21 cellular contexts compared by ENCODE assay signal in genomic region chr19:19504754-19505668, GRCh38. TPM values are rescaled to one million over a fixed set of nuclear protein-coding genes. Genes with fewer than 3 reads are reported as not detected.
"Had no signal": no experiment of that assay in that cellular context is flagged by ENCODE, and none has a peak within 500 bp of the region (broad histone marks: within the 10 kb centered on the region; RNA-seq: fewer than 3 reads in every experiment).

No MANE protein-coding gene starts in this region.

- H3K4me1 ChIP-seq: colonic mucosa, gastrocnemius medialis, heart right ventricle, testis, upper lobe of right lung, vagina had no signal

- H3K4me1 Mint-ChIP-seq: stimulated activated naive B cell treated with anti-CD40 and anti-IgM and Interleukin-4, amounts not matched to agents 10 μg/mL and 1 μg/mL and 100 μg/mL, for 72 hours; stimulated activated naive CD8-positive, alpha-beta T cell treated with anti-CD3 and anti-CD28 coated beads, Interleukin-15, amount 100 ng/mL, for 72 hours had no signal

- DNase-seq: colonic mucosa; dorsolateral prefrontal cortex; effector CD8-positive, alpha-beta T cell; gastrocnemius medialis; heart right ventricle; hypothalamus; mammary epithelial cell; naive thymus-derived CD4-positive, alpha-beta T cell; nephron progenitor cell; stimulated activated CD4-positive, alpha-beta T cell treated with anti-CD3 and anti-CD28 coated beads, Interleukin-2, amount 100 ng/mL, for 24 hours; stimulated activated CD4-positive, alpha-beta T cell treated with anti-CD3 and anti-CD28 coated beads, Interleukin-4, amount 100 ng/mL, for 4 hours; stimulated activated naive B cell treated with anti-CD40 and anti-IgM and Interleukin-4, amounts not matched to agents 10 μg/mL and 1 μg/mL and 100 μg/mL, for 72 hours; stimulated activated naive CD8-positive, alpha-beta T cell treated with anti-CD3 and anti-CD28 coated beads, Interleukin-15, amount 100 ng/mL, for 72 hours; testis; upper lobe of right lung had no signal

- H3K9me3 Mint-ChIP-seq: naive thymus-derived CD4-positive, alpha-beta T cell; nephron progenitor cell; stimulated activated naive B cell treated with anti-CD40 and anti-IgM and Interleukin-4, amounts not matched to agents 10 μg/mL and 1 μg/mL and 100 μg/mL, for 72 hours; stimulated activated naive CD8-positive, alpha-beta T cell treated with anti-CD3 and anti-CD28 coated beads, Interleukin-15, amount 100 ng/mL, for 72 hours had no signal

- H3K9me3 ChIP-seq: colonic mucosa, gastrocnemius medialis, heart right ventricle, neutrophil, testis, tibial nerve, upper lobe of right lung, vagina had no signal

- H3K27ac Mint-ChIP-seq: naive thymus-derived CD4-positive, alpha-beta T cell; stimulated activated naive CD8-positive, alpha-beta T cell treated with anti-CD3 and anti-CD28 coated beads, Interleukin-15, amount 100 ng/mL, for 72 hours had no signal

- H3K27me3 Mint-ChIP-seq: naive thymus-derived CD4-positive, alpha-beta T cell; stimulated activated naive B cell treated with anti-CD40 and anti-IgM and Interleukin-4, amounts not matched to agents 10 μg/mL and 1 μg/mL and 100 μg/mL, for 72 hours; stimulated activated naive CD8-positive, alpha-beta T cell treated with anti-CD3 and anti-CD28 coated beads, Interleukin-15, amount 100 ng/mL, for 72 hours had no signal

- H3K27ac ChIP-seq: colonic mucosa, gastrocnemius medialis, heart right ventricle, neutrophil, testis, upper lobe of right lung, vagina had no signal

- H3K4me3 ChIP-seq: colonic mucosa, gastrocnemius medialis, heart right ventricle, testis, tibial nerve, upper lobe of right lung, vagina had no signal

- H3K4me3 Mint-ChIP-seq: naive thymus-derived CD4-positive, alpha-beta T cell; nephron progenitor cell; stimulated activated naive B cell treated with anti-CD40 and anti-IgM and Interleukin-4, amounts not matched to agents 10 μg/mL and 1 μg/mL and 100 μg/mL, for 72 hours; stimulated activated naive CD8-positive, alpha-beta T cell treated with anti-CD3 and anti-CD28 coated beads, Interleukin-15, amount 100 ng/mL, for 72 hours had no signal

- H3K27me3 ChIP-seq: colonic mucosa, dorsolateral prefrontal cortex, gastrocnemius medialis, heart right ventricle, neutrophil, testis, tibial nerve, upper lobe of right lung, vagina had no signal

RNA-seq across cellular contexts. Expression of gene TSSK6, which starts 10.3 kb away (rescaled TPM):
- total RNA-seq: skeletal muscle tissue had no signal

RNA-seq across cellular contexts. Expression of gene CILP2, which starts 33.1 kb away (rescaled TPM):
- total RNA-seq: esophagus mucosa, pulmonary artery endothelial cell had no signal
